ENCODE assay signal across 11 cellular contexts in genomic region chr6:36633915-36634314, GRCh38. TPM values are rescaled to one million over a fixed set of nuclear protein-coding genes. Genes with fewer than 3 reads are reported as not detected.
A peak's percentile ranks its signal among the peaks of the same experiment; 100 is the strongest.
DNase-seq lines count a peak whose midpoint lies in the region; ATAC-seq and TF ChIP-seq lines count a peak whose summit lies in the region.
"Had no signal": no experiment of that assay in that cellular context is flagged by ENCODE, and none has a peak within 500 bp of the region (broad histone marks: within the 10 kb centered on the region; RNA-seq: fewer than 3 reads in every experiment).

No MANE protein-coding gene starts in this region.

- H3K36me3 ChIP-seq in lower lobe of right lung: no peaks in the 10 kb centered on the region

- H3K9me3 ChIP-seq in lower lobe of right lung: no peaks in the 10 kb centered on the region

- H3K27ac ChIP-seq in lower lobe of right lung: peak overlapping the region; percentile 46

- no peak overlapping the region for H3K4me3 ChIP-seq in lower lobe of right lung

- DNase-seq in AG08396 (ENCODE audit: low spot score): peak; percentile 75
- DNase-seq in NCI-H1092 (lab: John Stamatoyannopoulos, UW): peak; percentile 61
- peak; percentile 71 for DNase-seq in brain pericyte (ENCODE audit: low read depth, low spot score)
- peak; percentile 75 for DNase-seq in lower lobe of right lung
- DNase-seq in erythroblast (lab: John Stamatoyannopoulos, UW): no peak
- DNase-seq in iPS-NIHi11 (ENCODE audit: low spot score): no peak
- DNase-seq: CD8-positive, alpha-beta T cell; stimulated activated naive CD4-positive, alpha-beta T cell had no signal

- H3K4me1 ChIP-seq in lower lobe of right lung: peaks cover 18% of the 10 kb centered on the region

- no peaks in the 10 kb centered on the region for H3K27me3 ChIP-seq in lower lobe of right lung (ENCODE audit: low read depth)

- ATAC-seq in lower lobe of right lung (peak; percentile 51 to 70), GM19455 (IDR thresholded peaks at IDR 0.05; ENCODE audit: unreplicated experiment) (no peak), GM21360 (IDR thresholded peaks at IDR 0.05; ENCODE audit: unreplicated experiment) (no peak)
- ATAC-seq: activated CD4-positive, CD25-positive, alpha-beta regulatory T cell treated with anti-CD3 and anti-CD28 coated beads, Interleukin-2, amount 50 U/mL, for 24 hours; CD8-positive, alpha-beta T cell had no signal

- intact Hi-C loops in lower lobe of right lung (cut with DNase I): no loop called here

- TF ChIP-seq CTCF in lower lobe of right lung (IDR thresholded peaks at IDR 0.05): no peak

- TF ChIP-seq POLR2A in erythroblast (IDR thresholded peaks at IDR 0.05; ENCODE audit: low read length): no peak

RNA-seq across cellular contexts. Expression of gene SRSF3, which starts 39.8 kb away (rescaled TPM):
- total RNA-seq in lower lobe of right lung: 180 TPM

RNA-seq across cellular contexts. Expression of gene CDKN1A, which starts 44.6 kb away (rescaled TPM):
- 71.0 TPM for total RNA-seq in lower lobe of right lung

Comparison
In these comparisons a context has a peak if more than half of its experiments do, and no peak if none do; other contexts are left out.
1. DNase-seq: peak in AG08396 (single experiment), NCI-H1092 (single experiment), brain pericyte (single experiment) and lower lobe of right lung (single experiment); none in erythroblast (0 of 2) and iPS-NIHi11 (single experiment).
2. ATAC-seq: peak in lower lobe of right lung (2 of 2); none in GM19455 (single experiment) and GM21360 (single experiment).